21 cellular contexts compared by ENCODE assay signal in the genomic region with DNA sequence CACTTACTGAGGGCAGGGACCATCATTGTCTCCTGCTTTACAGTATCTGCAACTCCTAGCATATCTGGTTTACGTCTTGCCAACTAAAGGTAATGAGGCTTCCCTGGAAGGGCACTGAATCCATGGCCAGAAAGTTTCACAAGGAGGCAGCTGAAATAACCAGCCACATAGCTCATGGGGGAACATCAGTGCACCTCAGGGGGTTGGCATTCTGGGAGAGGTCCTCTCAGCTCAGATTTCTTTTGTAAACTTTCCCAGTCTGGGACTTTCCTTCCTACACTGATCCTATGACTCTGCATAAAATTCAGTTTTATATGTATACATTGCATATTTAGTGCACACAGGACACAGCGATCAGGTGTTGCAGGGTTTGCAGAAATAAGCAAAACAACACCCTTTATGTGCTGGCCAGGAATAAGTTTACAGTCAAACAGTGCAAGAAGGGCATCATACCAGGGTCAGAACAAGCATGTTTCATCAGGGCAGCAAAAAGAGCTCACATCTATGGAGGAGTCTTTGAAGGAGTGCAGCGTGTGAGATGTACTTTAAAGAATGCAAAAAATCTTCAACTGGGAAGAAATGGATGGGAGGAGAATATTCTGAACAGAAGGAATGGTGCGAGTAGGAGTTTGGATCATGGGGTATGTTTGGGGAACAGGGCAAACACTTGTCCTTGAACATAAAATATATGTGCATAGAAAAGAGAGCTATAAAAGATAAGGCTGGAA.
"Had no signal": no experiment of that assay in that cellular context is flagged by ENCODE, and none has a peak within 500 bp of the region (broad histone marks: within the 10 kb centered on the region; RNA-seq: fewer than 3 reads in every experiment).

No MANE protein-coding gene starts in this region.

- ATAC-seq: activated CD8-positive, alpha-beta memory T cell treated with anti-CD3 and anti-CD28 coated beads, Interleukin-2, amount 10 ng/mL, durations not matched to agents 7 days and 5 days; activated CD8-positive, alpha-beta T cell treated with anti-CD3 and anti-CD28 coated beads for 36 hours; gastrocnemius medialis; natural killer cell; stimulated activated memory B cell treated with anti-CD40 and anti-IgM and Interleukin-4, amounts not matched to agents 10 μg/mL and 1 μg/mL and 100 μg/mL, for 72 hours had no signal

- H3K27ac ChIP-seq: esophagus muscularis mucosa, gastrocnemius medialis, left ventricle myocardium inferior, ovary, prostate gland, testis, WERI-Rb-1 had no signal

- H3K4me1 ChIP-seq: prostate gland, testis had no signal

- H3K4me3 ChIP-seq: esophagus muscularis mucosa, gastrocnemius medialis, left ventricle myocardium inferior, ovary, prostate gland, testis had no signal

- H3K27me3 ChIP-seq: esophagus muscularis mucosa, gastrocnemius medialis, ovary, testis had no signal

- H3K9me3 ChIP-seq: esophagus muscularis mucosa, gastrocnemius medialis, left ventricle myocardium inferior, ovary, prostate gland, testis had no signal

- DNase-seq: activated CD4-positive, alpha-beta T cell treated with anti-CD3 and anti-CD28 coated beads, Interleukin-2, amount 10 ng/mL, durations not matched to agents 7 days and 5 days; activated CD4-positive, CD25-positive, alpha-beta regulatory T cell treated with anti-CD3 and anti-CD28 coated beads, Interleukin-2, amount 50 U/mL, for 72 hours; activated CD8-positive, alpha-beta memory T cell treated with anti-CD3 and anti-CD28 coated beads, Interleukin-2, amount 10 ng/mL, durations not matched to agents 7 days and 5 days; activated CD8-positive, alpha-beta T cell treated with anti-CD3 and anti-CD28 coated beads for 36 hours; activated effector memory CD4-positive, alpha-beta T cell treated with anti-CD3 and anti-CD28 coated beads, Interleukin-2, amount 50 U/mL, for 16 hours; activated naive CD4-positive, alpha-beta T cell treated with anti-CD3 and anti-CD28 coated beads, Interleukin-2, amount 10 ng/mL, durations not matched to agents 7 days and 5 days; activated T-cell treated with anti-CD3 and anti-CD28 coated beads for 4 hours; anterior cingulate cortex; caudate nucleus; gastrocnemius medialis; hippocampal formation; left ventricle myocardium inferior; mammary epithelial cell; natural killer cell; ovary; stimulated activated CD4-positive, alpha-beta T cell treated with anti-CD3 and anti-CD28 coated beads, Interleukin-2, amount 100 ng/mL, for 24 hours; testis; WERI-Rb-1 had no signal

- H3K36me3 ChIP-seq: gastrocnemius medialis, ovary, prostate gland, WERI-Rb-1 had no signal
